Comparison of ENCODE assay signal across 8 cellular contexts in genomic region chr10:96910488-96911395, GRCh38.
DNase-seq lines count a peak whose midpoint lies in the region; ATAC-seq and TF ChIP-seq lines count a peak whose summit lies in the region.

No MANE protein-coding gene starts in this region.

- CTCF ChIA-PET in AG04449 (lab: Yijun Ruan, JAX) = interaction anchor here (0.8 to 2.9 kb wide), 23 partner anchors 7 to 163 kb away, joined by 3 to 14 read pairs (median 6); no protein-coding TSS in a partner anchor

- TF ChIP-seq POLR2A in prostate gland (IDR thresholded peaks at IDR 0.05) = no peak

- H3K27me3 ChIP-seq in lung (ENCODE audit: control insufficient read depth, insufficient read depth) (no peaks in the 10 kb centered on the region), prostate gland (replicated peaks; ENCODE audit: insufficient read depth) (no peaks in the 10 kb centered on the region)

- WGBS in lung, 2 donors = 82 to 93% methylated on average over 13 of the region's 13 CpGs
- 80% methylated on average over 13 of the region's 13 CpGs for WGBS in prostate gland

- H3K9me3 ChIP-seq in lung (ENCODE audit: control insufficient read depth in 2 of 2, insufficient read depth in 1 of 2, low read length in 1 of 2) (no peaks in the 10 kb centered on the region), prostate gland (no peaks in the 10 kb centered on the region)

- intact Hi-C loops in prostate gland (cut with DNase I) = no loop called here

- ATAC-seq in lung (ENCODE audit: insufficient read depth, low FRiP score) (no peak), GM18868 (IDR thresholded peaks at IDR 0.05; ENCODE audit: unreplicated experiment) (no peak), HG03095 (IDR thresholded peaks at IDR 0.05; ENCODE audit: unreplicated experiment) (no peak)

- DNase-seq in AG04449 (ENCODE audit: low read depth, low spot score) (no peak), GM04504 (ENCODE audit: low read depth) (peak; percentile 2), NCI-H460 (ENCODE audit: extremely low read depth, low read depth) (peak; percentile 49), cerebellar cortex (ENCODE audit: low spot score) (peak; percentile 51), lung (ENCODE audit: low spot score) (no peak), prostate gland (ENCODE audit: low spot score) (no peak)

- H3K4me1 ChIP-seq in lung (ENCODE audit: control insufficient read depth in 2 of 2, insufficient read depth in 2 of 2, low read length in 2 of 2) = peaks cover 1 to 4% of the 10 kb centered on the region in 2 donors
- H3K4me1 ChIP-seq in prostate gland (replicated peaks) = no peaks in the 10 kb centered on the region

- H3K36me3 ChIP-seq in lung (ENCODE audit: control insufficient read depth in 2 of 2, insufficient read depth in 2 of 2, low read length in 2 of 2) (peaks cover 0 to 3% of the 10 kb centered on the region in 2 donors), prostate gland (no peaks in the 10 kb centered on the region)

- H3K27ac ChIP-seq in lung (ENCODE audit: low read depth in 1 of 2, low read length in 1 of 2) = no peak overlapping the region
- H3K27ac ChIP-seq in prostate gland = no peak overlapping the region

- peak; percentile 27 for TF ChIP-seq CTCF in AG04449 (IDR thresholded peaks at IDR 0.05; ENCODE audit: insufficient read depth, low read length, missing control alignments)
- TF ChIP-seq CTCF in lung (IDR thresholded peaks at IDR 0.05; ENCODE audit: control extremely low read depth, extremely low read depth) = peak; percentile 16
- peak in 2 of 4 experiments; percentile 31 to 45 for TF ChIP-seq CTCF in prostate gland (IDR thresholded peaks at IDR 0.05)

- POLR2A ChIA-PET in AG04449 (lab: Yijun Ruan, JAX) = no interaction called here

- no peak overlapping the region for H3K4me3 ChIP-seq in AG04449 (ENCODE audit: low read depth, low read length)
- H3K4me3 ChIP-seq in lung = no peak overlapping the region
- no peak overlapping the region for H3K4me3 ChIP-seq in prostate gland

Comparison
In these comparisons a context has a peak if more than half of its experiments do, and no peak if none do; other contexts are left out.
1. DNase-seq: peak in GM04504 (single experiment), NCI-H460 (single experiment) and cerebellar cortex (single experiment); none in AG04449 (single experiment), lung (single experiment) and prostate gland (single experiment).